ENCODE assay signal across 8 cellular contexts in the genomic region with DNA sequence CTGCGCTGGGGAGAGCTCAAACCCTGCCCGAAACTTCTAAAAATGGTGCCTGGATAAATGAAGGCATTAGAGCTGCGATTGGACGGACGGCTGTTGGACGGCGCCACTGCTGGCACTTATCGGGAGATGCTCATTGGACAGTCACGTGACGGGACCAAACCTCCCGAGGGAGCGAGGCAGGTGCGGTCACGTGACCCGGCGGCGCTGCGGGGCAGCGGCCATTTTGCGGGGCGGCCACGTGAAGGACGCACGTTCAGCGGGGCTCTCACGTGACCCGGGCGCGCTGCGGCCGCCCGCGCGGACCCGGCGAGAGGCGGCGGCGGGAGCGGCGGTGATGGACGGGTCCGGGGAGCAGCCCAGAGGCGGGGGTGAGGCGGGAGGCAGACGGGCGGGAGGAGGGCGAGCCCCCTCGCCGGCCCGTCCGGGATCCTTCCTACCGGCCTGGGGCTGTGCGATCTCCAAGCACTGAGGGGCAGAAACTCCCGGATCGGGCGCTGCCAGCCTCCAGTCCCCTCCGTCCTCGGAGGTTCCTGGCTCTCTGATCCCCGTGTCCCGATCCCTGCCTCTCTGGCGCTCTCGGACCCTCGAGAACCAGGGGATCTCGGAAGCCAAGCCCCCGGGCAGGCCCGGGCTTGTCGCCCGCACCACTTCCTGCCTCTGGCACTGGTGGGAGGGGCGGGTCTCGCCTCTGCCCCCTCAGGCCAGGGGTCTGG. TPM values are rescaled to one million over a fixed set of nuclear protein-coding genes. Genes with fewer than 3 reads are reported as not detected.
DNase-seq lines count a peak whose midpoint lies in the region; ATAC-seq, FAIRE-seq and TF ChIP-seq lines count a peak whose summit lies in the region.

BAX (plus strand) TSS at position 281 of the 713 bp plus-strand sequence; CDS start at position 335, 54 bp downstream.

- peaks cover 19% of the 10 kb centered on the region for H3K79me2 ChIP-seq in keratinocyte (ENCODE audit: control insufficient read depth, insufficient read depth, low read length)

- H3K4me3 ChIP-seq in AG10803 (ENCODE audit: low read length), result peak within 1 kb of the TSS; percentile 98
- H3K4me3 ChIP-seq in keratinocyte (ENCODE audit: control insufficient read depth in 2 of 3, extremely low read depth in 1 of 3, insufficient read depth in 2 of 3, low read depth in 1 of 3, low read length in 3 of 3), result peak within 1 kb of the TSS; percentile 85 to 89 (median 85)

- peak within 1 kb of the TSS; percentile 90 for H3K27ac ChIP-seq in keratinocyte (ENCODE audit: control insufficient read depth, insufficient read depth, low read length)

- ATAC-seq in GM19025 (IDR thresholded peaks at IDR 0.05; ENCODE audit: low read depth, unreplicated experiment) (peak; percentile 90), HG03280 (IDR thresholded peaks at IDR 0.05; ENCODE audit: unreplicated experiment) (peak; percentile 84)

- H3K27me3 ChIP-seq in keratinocyte (ENCODE audit: control insufficient read depth, extremely low read depth, insufficient read depth, low read length), result no peaks in the 10 kb centered on the region

- peak; percentile 92 for DNase-seq in AG10803 (ENCODE audit: low read depth)
- DNase-seq in NCI-H446 (lab: John Stamatoyannopoulos, UW), result peak; percentile 94 to 99
- peak; percentile 97 for DNase-seq in activated CD4-positive, CD25-positive, alpha-beta regulatory T cell treated with anti-CD3 and anti-CD28 coated beads, Interleukin-2, amount 50 U/mL, for 72 hours
- DNase-seq in cerebellar cortex (ENCODE audit: low spot score), result peak; percentile 96
- no peak for DNase-seq in keratinocyte (ENCODE audit: low read depth, low spot score)
- DNase-seq in stimulated activated CD4-positive, alpha-beta T cell treated with anti-CD3 and anti-CD28 coated beads, Interleukin-12 subunit alpha, Interleukin-12 subunit beta, amount 100 ng/mL, for 48 hours (ENCODE audit: low read depth in 2 of 3, low spot score in 1 of 3), result peak; percentile 94 to 97 (median 95)

- dilution Hi-C loops in keratinocyte (cut with MboI; ENCODE audit: extremely low pct_ligation_motif_present, low sequenced_read_pairs), result no loop called here

- H3K9ac ChIP-seq in keratinocyte (ENCODE audit: control insufficient read depth, extremely low read depth, insufficient read depth, low read length), result peak within 1 kb of the TSS; percentile 97

- no peak for FAIRE-seq in keratinocyte (lab: Jason Lieb, UNC)

- no peaks in the 10 kb centered on the region for H3K9me3 ChIP-seq in keratinocyte (ENCODE audit: control insufficient read depth, low read depth, low read length)

- peak within 1 kb of the TSS; percentile 90 for H3K4me2 ChIP-seq in keratinocyte (ENCODE audit: control insufficient read depth, extremely low read depth, insufficient read depth, low read depth, low read length)

- no peak for TF ChIP-seq CTCF in AG10803 (conservative IDR thresholded peaks at IDR 0.05; ENCODE audit: low read length)
- peak in 1 of 3 experiments; percentile 41 for TF ChIP-seq CTCF in keratinocyte (optimal IDR thresholded peaks at IDR 0.05 in 1 of 3, IDR thresholded peaks at IDR 0.05 in 1 of 3, conservative IDR thresholded peaks at IDR 0.05 in 1 of 3; ENCODE audit: extremely low read depth in 1 of 3, insufficient read depth in 2 of 3, low read length in 3 of 3)

- H4K20me1 ChIP-seq in keratinocyte (ENCODE audit: control insufficient read depth, extremely low read depth, insufficient read depth, low read length), result no peaks in the 10 kb centered on the region

- peaks cover 5% of the 10 kb centered on the region for H3K4me1 ChIP-seq in keratinocyte (ENCODE audit: control insufficient read depth, extremely low read depth, insufficient read depth, low read length)

- peak within 1 kb of the TSS; percentile 75 for H2AFZ ChIP-seq in keratinocyte (ENCODE audit: control insufficient read depth, low read length)

- H3K36me3 ChIP-seq in keratinocyte (ENCODE audit: control insufficient read depth in 2 of 2, extremely low read depth in 1 of 2, insufficient read depth in 2 of 2, low read length in 2 of 2), result peaks cover 4 to 6% of the 10 kb centered on the region in 2 experiments

- no peaks in the 10 kb centered on the region for H3K9me1 ChIP-seq in keratinocyte (ENCODE audit: control insufficient read depth, extremely low read depth, insufficient read depth, low read length)

RNA-seq across cellular contexts. Expression of gene BAX, which starts in this region (rescaled TPM):
- polyA plus RNA-seq in keratinocyte, result 75.3 to 139 TPM (median 113 TPM) in 3 replicates
- 115 TPM for polyA plus RNA-seq in keratinocyte (2011; ENCODE audit: low read depth)
- polyA plus RNA-seq in keratinocyte (2011; cell fraction: cytosol; rRNA removed), result 59.1 and 94.4 TPM in 2 replicates
- 132 and 135 TPM in 2 replicates for polyA plus RNA-seq in keratinocyte (2011; cell fraction: nucleus; rRNA removed)
- 140 and 147 TPM in 2 replicates for polyA plus RNA-seq in keratinocyte (2012; ENCODE audit: low replicate concordance)
- polyA minus RNA-seq in keratinocyte, result 46.4 to 110 TPM (median 58.4 TPM) in 3 replicates
- polyA minus RNA-seq in keratinocyte (2011; cell fraction: cytosol; rRNA and poly(A)+ RNA removed), result 81.3 TPM
- polyA minus RNA-seq in keratinocyte (2011; cell fraction: nucleus; rRNA and poly(A)+ RNA removed), result 27.2 and 28.4 TPM in 2 replicates
